In genomic region chr10:27360581-27361172, GRCh38 we compare ENCODE assay signal across 8 cellular contexts.
DNase-seq lines count a peak whose midpoint lies in the region; ATAC-seq, FAIRE-seq and TF ChIP-seq lines count a peak whose summit lies in the region.

No MANE protein-coding gene starts in this region.

- H3K9me3 ChIP-seq in gastroesophageal sphincter (no peaks in the 10 kb centered on the region), pancreas (no peaks in the 10 kb centered on the region), transverse colon (no peaks in the 10 kb centered on the region)

- TF ChIP-seq POLR2A in gastroesophageal sphincter (IDR thresholded peaks at IDR 0.05) (no peak), transverse colon (IDR thresholded peaks at IDR 0.05) (no peak)

- H3K4me3 ChIP-seq in gastroesophageal sphincter, result no peak overlapping the region
- H3K4me3 ChIP-seq in pancreas, result no peak overlapping the region
- H3K4me3 ChIP-seq in transverse colon, result no peak overlapping the region

- TF ChIP-seq EP300 in gastroesophageal sphincter (IDR thresholded peaks at IDR 0.05) (no peak), transverse colon (IDR thresholded peaks at IDR 0.05; ENCODE audit: low read depth) (no peak)

- H3K36me3 ChIP-seq in gastroesophageal sphincter, result no peaks in the 10 kb centered on the region
- no peaks in the 10 kb centered on the region for H3K36me3 ChIP-seq in pancreas
- H3K36me3 ChIP-seq in transverse colon, result no peaks in the 10 kb centered on the region

- ATAC-seq in GM21786 (IDR thresholded peaks at IDR 0.05; ENCODE audit: unreplicated experiment), result peak; percentile 88
- ATAC-seq in gastroesophageal sphincter, result no peak
- ATAC-seq in pancreas, result peak; percentile 70 to 96 (median 88)

- peak; percentile 64 for FAIRE-seq in pancreas (lab: Jason Lieb, UNC)

- DNase-seq in ELF-1 (ENCODE audit: low read depth, low spot score) (peak; percentile 76), Kasumi-1 (lab: John Stamatoyannopoulos, UW) (peak; percentile 89 to 94), RWPE1 (ENCODE audit: low spot score) (peak; percentile 59), pancreas (peak; percentile 46 to 84 (median 77)), transverse colon (peak; percentile 81)
- peak; percentile 74 for DNase-seq in activated T-helper 9 cell treated with anti-CD3 and anti-CD28 coated beads, Interleukin-2, amount 50 U/mL, for 16 hours (ENCODE audit: low read depth)

- H3K27ac ChIP-seq in RWPE1, result no peak overlapping the region
- H3K27ac ChIP-seq in gastroesophageal sphincter, result no peak overlapping the region
- no peak overlapping the region for H3K27ac ChIP-seq in pancreas
- H3K27ac ChIP-seq in transverse colon, result no peak overlapping the region

- in situ Hi-C loops in transverse colon (cut with MboI; ENCODE audit: low pct_ligation_motif_present in 1 of 4, low pct_unique_long_range_greater_than_20kb in 1 of 4, low sequenced_read_pairs in 3 of 4), result loop anchor here in 2 of 4 donors (5.0 to 10.0 kb wide), 2 partner anchors 136 to 138 kb away; no protein-coding TSS in a partner anchor

- CTCF ChIA-PET in RWPE1 (lab: Yijun Ruan, JAX), result interaction anchor here (0.6 to 0.7 kb wide), 2 partner anchors 199 to 976 kb away, joined by 3 to 5 read pairs; no protein-coding TSS in a partner anchor

- no peaks in the 10 kb centered on the region for H3K4me1 ChIP-seq in gastroesophageal sphincter
- no peaks in the 10 kb centered on the region for H3K4me1 ChIP-seq in pancreas
- no peaks in the 10 kb centered on the region for H3K4me1 ChIP-seq in transverse colon

- no peaks in the 10 kb centered on the region for H3K27me3 ChIP-seq in gastroesophageal sphincter
- H3K27me3 ChIP-seq in pancreas, result no peaks in the 10 kb centered on the region
- H3K27me3 ChIP-seq in transverse colon, result no peaks in the 10 kb centered on the region

- peak; percentile 91 for TF ChIP-seq CTCF in RWPE1 (conservative IDR thresholded peaks at IDR 0.05; ENCODE audit: low read depth)
- peak; percentile 22 to 70 (median 30) for TF ChIP-seq CTCF in gastroesophageal sphincter (IDR thresholded peaks at IDR 0.05)
- peak; percentile 47 to 66 (median 54) for TF ChIP-seq CTCF in pancreas (IDR thresholded peaks at IDR 0.05)
- TF ChIP-seq CTCF in transverse colon (IDR thresholded peaks at IDR 0.05), result peak; percentile 65 to 74 (median 65)

- intact Hi-C loops in pancreas (cut with DNase I), result no loop called here
- intact Hi-C loops in transverse colon (cut with DNase I; ENCODE audit: low total_unique reads), result no loop called here

- WGBS in gastroesophageal sphincter (ENCODE audit: low coverage in 1 of 2), 2 donors, result 13 to 15% methylated on average over 3 of the region's 3 CpGs
- 9 to 10% methylated on average over 3 of the region's 3 CpGs for WGBS in pancreas, 2 donors
- 11 to 13% methylated on average over 3 of the region's 3 CpGs for WGBS in transverse colon (ENCODE audit: low coverage in 1 of 2), 2 donors

- POLR2A ChIA-PET in RWPE1 (lab: Yijun Ruan, JAX; ENCODE audit: low non-redundant PET), result no interaction called here

Comparison
In these comparisons a context has a peak if more than half of its experiments do, and no peak if none do; other contexts are left out.
1. CTCF ChIP-seq: peak in every context shown above with its lines; median percentile 91 in RWPE1; 65 in transverse colon; 54 in pancreas; 30 in gastroesophageal sphincter.